ENCODE assay signal across 29 cellular contexts in genomic region chr12:103336940-103337339, GRCh38.
"Had no signal": no experiment of that assay in that cellular context is flagged by ENCODE, and none has a peak within 500 bp of the region (broad histone marks: within the 10 kb centered on the region; RNA-seq: fewer than 3 reads in every experiment).

No MANE protein-coding gene starts in this region.

- H3K36me3 Mint-ChIP-seq: natural killer cell, neural progenitor cell, type B pancreatic cell had no signal

- H3K27me3 Mint-ChIP-seq: naive thymus-derived CD4-positive, alpha-beta T cell; stimulated activated memory B cell treated with anti-CD40 and anti-IgM and Interleukin-4, amounts not matched to agents 10 μg/mL and 1 μg/mL and 100 μg/mL, for 72 hours; stimulated activated naive CD8-positive, alpha-beta T cell treated with anti-CD3 and anti-CD28 coated beads, Interleukin-15, Interleukin-2, amounts not matched to agents 100 ng/mL and 50 ng/mL, for 24 hours had no signal

- H3K4me3 ChIP-seq: neural progenitor cell, ovary, psoas muscle, right lobe of liver, sigmoid colon, suprapubic skin, testis, tibial artery, transverse colon, upper lobe of right lung, uterus had no signal

- H3K27me3 ChIP-seq: neural progenitor cell, ovary, right lobe of liver, sigmoid colon, suprapubic skin, testis, tibial artery, transverse colon, upper lobe of right lung, uterus had no signal

- ATAC-seq: naive thymus-derived CD4-positive, alpha-beta T cell; natural killer cell; psoas muscle; right cardiac atrium; right lobe of liver; stimulated activated memory B cell treated with anti-CD40 and anti-IgM and Interleukin-4, amounts not matched to agents 10 μg/mL and 1 μg/mL and 100 μg/mL, for 72 hours; upper lobe of right lung had no signal

- H3K9me3 ChIP-seq: ovary, right lobe of liver, sigmoid colon, suprapubic skin, testis, transverse colon, upper lobe of right lung, uterus had no signal

- DNase-seq: naive thymus-derived CD4-positive, alpha-beta T cell; natural killer cell; occipital lobe; ovary; posterior cingulate gyrus; psoas muscle; right cardiac atrium; right lobe of liver; sigmoid colon; small intestine; stimulated activated CD4-positive, alpha-beta T cell treated with anti-CD3 and anti-CD28 coated beads, Interleukin-15, amount 100 ng/mL, for 24 hours; stimulated activated CD4-positive, alpha-beta T cell treated with anti-CD3 and anti-CD28 coated beads, Interleukin-2, amount 100 ng/mL, for 24 hours; stimulated activated CD4-positive, alpha-beta T cell treated with anti-CD3 and anti-CD28 coated beads, Interleukin-2, amount 100 ng/mL, for 48 hours; stimulated activated CD4-positive, alpha-beta T cell treated with anti-CD3 and anti-CD28 coated beads, Interleukin-4, amount 100 ng/mL, for 24 hours; stimulated activated naive CD4-positive, alpha-beta T cell; substantia nigra; testis; tibial artery; transverse colon; upper lobe of right lung; uterus had no signal

- H3K4me1 ChIP-seq: neural progenitor cell, parathyroid adenoma, psoas muscle, right lobe of liver, sigmoid colon, suprapubic skin, testis, tibial artery, transverse colon, upper lobe of right lung, uterus had no signal

- H3K4me3 Mint-ChIP-seq: naive thymus-derived CD4-positive, alpha-beta T cell; natural killer cell; nephron; neural progenitor cell; stimulated activated memory B cell treated with anti-CD40 and anti-IgM and Interleukin-4, amounts not matched to agents 10 μg/mL and 1 μg/mL and 100 μg/mL, for 72 hours; stimulated activated naive CD8-positive, alpha-beta T cell treated with anti-CD3 and anti-CD28 coated beads, Interleukin-15, Interleukin-2, amounts not matched to agents 100 ng/mL and 50 ng/mL, for 24 hours; type B pancreatic cell had no signal

- H3K4me1 Mint-ChIP-seq: naive thymus-derived CD4-positive, alpha-beta T cell; natural killer cell; nephron; stimulated activated memory B cell treated with anti-CD40 and anti-IgM and Interleukin-4, amounts not matched to agents 10 μg/mL and 1 μg/mL and 100 μg/mL, for 72 hours had no signal

- H3K36me3 ChIP-seq: neural progenitor cell, ovary, right lobe of liver, sigmoid colon, suprapubic skin, tibial artery, transverse colon, upper lobe of right lung, uterus had no signal

- H3K27ac Mint-ChIP-seq: naive thymus-derived CD4-positive, alpha-beta T cell; natural killer cell; nephron; progenitor cell of endocrine pancreas; stimulated activated memory B cell treated with anti-CD40 and anti-IgM and Interleukin-4, amounts not matched to agents 10 μg/mL and 1 μg/mL and 100 μg/mL, for 72 hours; stimulated activated naive CD8-positive, alpha-beta T cell treated with anti-CD3 and anti-CD28 coated beads, Interleukin-15, Interleukin-2, amounts not matched to agents 100 ng/mL and 50 ng/mL, for 24 hours; type B pancreatic cell had no signal

- H3K27ac ChIP-seq: neural progenitor cell, ovary, parathyroid adenoma, psoas muscle, right lobe of liver, sigmoid colon, suprapubic skin, testis, tibial artery, transverse colon, upper lobe of right lung, uterus had no signal
